Comparison of ENCODE assay signal across 15 cellular contexts in the genomic region with DNA sequence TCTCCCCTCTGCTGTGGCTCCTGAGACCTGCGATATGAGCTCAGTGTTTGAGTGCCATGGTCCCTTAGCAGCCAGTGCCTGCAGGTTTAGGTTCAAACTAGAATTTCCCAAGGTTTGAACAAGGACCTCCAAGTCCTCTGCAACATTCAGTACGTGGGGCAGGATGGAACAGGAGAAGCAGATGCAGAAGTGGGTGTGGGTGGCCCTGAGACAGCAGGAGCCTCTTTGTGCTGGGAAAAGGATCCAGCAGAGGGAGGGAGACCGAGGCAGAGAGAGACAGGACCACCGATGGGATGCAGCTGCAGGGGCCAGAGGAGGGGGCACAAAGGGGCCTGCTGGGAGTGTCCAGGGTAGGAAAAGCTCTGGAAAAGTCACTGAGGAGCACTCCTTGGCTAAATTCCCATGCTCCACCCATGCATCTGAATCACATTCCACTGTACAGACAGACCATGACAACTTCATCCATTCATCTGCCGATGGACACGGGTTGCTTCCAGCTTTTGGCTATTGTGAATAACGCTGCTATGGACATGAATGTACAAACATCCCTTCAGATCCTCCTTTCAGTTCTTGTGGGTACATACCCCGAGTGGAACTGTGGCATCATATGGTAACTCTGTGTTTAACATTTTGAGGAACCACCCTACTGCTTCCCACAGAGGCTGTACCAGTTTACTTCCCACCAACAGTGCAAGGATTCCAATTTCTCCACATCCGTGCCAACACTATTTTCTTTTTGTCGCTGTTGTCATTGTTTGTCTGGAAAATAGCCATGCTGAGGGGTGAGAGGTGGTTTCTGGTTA. TPM values are rescaled to one million over a fixed set of nuclear protein-coding genes. Genes with fewer than 3 reads are reported as not detected.
DNase-seq lines count a peak whose midpoint lies in the region; ATAC-seq and TF ChIP-seq lines count a peak whose summit lies in the region.
"Had no signal": no experiment of that assay in that cellular context is flagged by ENCODE, and none has a peak within 500 bp of the region (broad histone marks: within the 10 kb centered on the region; RNA-seq: fewer than 3 reads in every experiment).

No MANE protein-coding gene starts in this region.

- WGBS in suprapubic skin = 48% methylated on average over 10 of the region's 10 CpGs

- no peak overlapping the region for H3K4me3 Mint-ChIP-seq in activated T-cell treated with anti-CD3 and anti-CD28 coated beads, Interleukin-2, amount 50 U/mL, for 24 hours
- H3K4me3 Mint-ChIP-seq in effector memory CD8-positive, alpha-beta T cell = no peak overlapping the region
- H3K4me3 Mint-ChIP-seq in Caco-2 (ENCODE audit: unreplicated experiment) = no peak overlapping the region
- H3K4me3 Mint-ChIP-seq: endodermal cell had no signal

- POLR2A ChIA-PET in Caco-2 (lab: Charles Lee) = no interaction called here

- TF ChIP-seq CTCF in Caco-2 (IDR thresholded peaks at IDR 0.05; ENCODE audit: insufficient read depth in 1 of 2, low read depth in 1 of 2, low read length in 1 of 2, severe bottlenecking in 1 of 2, unreplicated experiment in 1 of 2) = no peak
- no peak for TF ChIP-seq CTCF in suprapubic skin (IDR thresholded peaks at IDR 0.05)

- no peaks in the 10 kb centered on the region for H3K36me3 ChIP-seq in MG63
- H3K36me3 ChIP-seq in Caco-2 (ENCODE audit: control insufficient read depth, insufficient read depth, low read length) = no peaks in the 10 kb centered on the region; the same call in 1 of the 2 replicates
- H3K36me3 ChIP-seq in suprapubic skin = no peaks in the 10 kb centered on the region

- peaks cover 75% of the 10 kb centered on the region for H3K36me3 Mint-ChIP-seq in activated T-cell treated with anti-CD3 and anti-CD28 coated beads, Interleukin-2, amount 50 U/mL, for 24 hours (ENCODE audit: low read depth)
- peaks cover 72% of the 10 kb centered on the region for H3K36me3 Mint-ChIP-seq in effector memory CD8-positive, alpha-beta T cell (ENCODE audit: insufficient read depth)
- peaks cover 7% of the 10 kb centered on the region for H3K36me3 Mint-ChIP-seq in Caco-2 (ENCODE audit: insufficient read depth, unreplicated experiment)

- no peak for TF ChIP-seq POLR2A in suprapubic skin (IDR thresholded peaks at IDR 0.05)

- TF ChIP-seq EP300 in suprapubic skin (IDR thresholded peaks at IDR 0.05) = no peak

- H3K4me1 Mint-ChIP-seq in activated T-cell treated with anti-CD3 and anti-CD28 coated beads, Interleukin-2, amount 50 U/mL, for 24 hours (ENCODE audit: low read depth) = peaks cover 60% of the 10 kb centered on the region
- H3K4me1 Mint-ChIP-seq in effector memory CD8-positive, alpha-beta T cell (ENCODE audit: low read depth in 2 of 2) = peaks cover 37 to 45% of the 10 kb centered on the region in 2 donors
- H3K4me1 Mint-ChIP-seq in Caco-2 (ENCODE audit: low read depth, unreplicated experiment) = no peaks in the 10 kb centered on the region
- H3K4me1 Mint-ChIP-seq: endodermal cell had no signal

- H3K4me1 ChIP-seq in Caco-2 (no peaks in the 10 kb centered on the region), suprapubic skin (peaks cover 7% of the 10 kb centered on the region)

- no TSS peak for BruUV-seq in Caco-2 (replicated peaks; lab: Mats Ljungman, UMichigan)

- H3K9me3 ChIP-seq in MG63 = no peaks in the 10 kb centered on the region
- no peaks in the 10 kb centered on the region for H3K9me3 ChIP-seq in Caco-2
- H3K9me3 ChIP-seq in suprapubic skin = no peaks in the 10 kb centered on the region
- H3K9me3 ChIP-seq: heart right ventricle had no signal

- H3K9me3 Mint-ChIP-seq in activated T-cell treated with anti-CD3 and anti-CD28 coated beads, Interleukin-2, amount 50 U/mL, for 24 hours = no peaks in the 10 kb centered on the region
- H3K9me3 Mint-ChIP-seq in effector memory CD8-positive, alpha-beta T cell = no peaks in the 10 kb centered on the region
- no peaks in the 10 kb centered on the region for H3K9me3 Mint-ChIP-seq in Caco-2 (ENCODE audit: unreplicated experiment)
- H3K9me3 Mint-ChIP-seq: endodermal cell had no signal

- H3K27me3 ChIP-seq in MG63 = no peaks in the 10 kb centered on the region
- no peaks in the 10 kb centered on the region for H3K27me3 ChIP-seq in Caco-2 (replicated peaks; ENCODE audit: control insufficient read depth, insufficient read depth, low read length)
- no peaks in the 10 kb centered on the region for H3K27me3 ChIP-seq in suprapubic skin
- H3K27me3 ChIP-seq: heart right ventricle had no signal

- no peak for ATAC-seq in effector memory CD8-positive, alpha-beta T cell (replicated peaks)

- CTCF ChIA-PET in Caco-2 (lab: Charles Lee) = no interaction called here

- H3K4me3 ChIP-seq in MG63 (no peak overlapping the region), Caco-2 (ENCODE audit: low read depth, low read length) (no peak overlapping the region), suprapubic skin (no peak overlapping the region)
- H3K4me3 ChIP-seq: heart right ventricle had no signal

- H3K27ac Mint-ChIP-seq in activated T-cell treated with anti-CD3 and anti-CD28 coated beads, Interleukin-2, amount 50 U/mL, for 24 hours = peak overlapping the region; percentile 83
- peak overlapping the region; percentile 36 to 95 for H3K27ac Mint-ChIP-seq in effector memory CD8-positive, alpha-beta T cell
- no peak overlapping the region for H3K27ac Mint-ChIP-seq in Caco-2 (ENCODE audit: unreplicated experiment)
- H3K27ac Mint-ChIP-seq: endodermal cell had no signal

- intact Hi-C loops in Caco-2 (cut with micrococcal nuclease; ENCODE audit: unreplicated experiment) = no loop called here

- no peak overlapping the region for H3K27ac ChIP-seq in suprapubic skin
- H3K27ac ChIP-seq: heart right ventricle had no signal

- no peaks in the 10 kb centered on the region for H3K27me3 Mint-ChIP-seq in activated T-cell treated with anti-CD3 and anti-CD28 coated beads, Interleukin-2, amount 50 U/mL, for 24 hours
- H3K27me3 Mint-ChIP-seq in effector memory CD8-positive, alpha-beta T cell = no peaks in the 10 kb centered on the region
- no peaks in the 10 kb centered on the region for H3K27me3 Mint-ChIP-seq in Caco-2 (ENCODE audit: insufficient read depth, unreplicated experiment)

- DNase-seq in activated T-cell treated with anti-CD3 and anti-CD28 coated beads, Interleukin-2, amount 50 U/mL, for 24 hours = no peak
- DNase-seq in activated T-cell treated with anti-CD3 and anti-CD28 coated beads, Interleukin-2, amount 50 U/mL, for 48 hours = no peak
- DNase-seq in MG63 (peak; percentile 21), renal cortical epithelial cell (ENCODE audit: low read depth) (peak; percentile 19), Caco-2 (no peak), NCI-H1105 treated with DMSO at 0.1 percent for 48 hours (lab: John Stamatoyannopoulos, UW) (no peak), suprapubic skin (ENCODE audit: low spot score in 2 of 2) (no peak)
- no peak for DNase-seq in effector memory CD8-positive, alpha-beta T cell
- DNase-seq: endodermal cell, heart right ventricle, MM.1S, NCI-H226, nucleus accumbens, OCI-M1 had no signal

RNA-seq across cellular contexts. Expression of gene SUSD3, which starts 26.7 kb away (rescaled TPM):
- total RNA-seq in MG63 (2014; rRNA removed; shearing (Covaris generic); ENCODE audit: low replicate concordance) = 0.40 TPM in 1 of 2 replicates, not detected in the other
- total RNA-seq in renal cortical epithelial cell (5.1 and 6.9 TPM in 2 replicates), Caco-2 (2022) (2.2 and 2.9 TPM in 2 replicates), suprapubic skin (1 to 10 TPM; 2.8 to 6.4 (median 5.1) TPM)
- total RNA-seq: H4 had no signal

Comparison
In these comparisons a context has a peak if more than half of its experiments do, and no peak if none do; other contexts are left out.
1. DNase-seq: peak in MG63 (single experiment) and renal cortical epithelial cell (single experiment); none in activated T-cell treated with anti-CD3 and anti-CD28 coated beads, Interleukin-2, amount 50 U/mL, for 24 hours (single experiment), activated T-cell treated with anti-CD3 and anti-CD28 coated beads, Interleukin-2, amount 50 U/mL, for 48 hours (0 of 2), effector memory CD8-positive, alpha-beta T cell (0 of 3), Caco-2 (0 of 2), NCI-H1105 treated with DMSO at 0.1 percent for 48 hours (single experiment) and suprapubic skin (0 of 2).